ENCODE assay signal across 19 cellular contexts in the genomic region with DNA sequence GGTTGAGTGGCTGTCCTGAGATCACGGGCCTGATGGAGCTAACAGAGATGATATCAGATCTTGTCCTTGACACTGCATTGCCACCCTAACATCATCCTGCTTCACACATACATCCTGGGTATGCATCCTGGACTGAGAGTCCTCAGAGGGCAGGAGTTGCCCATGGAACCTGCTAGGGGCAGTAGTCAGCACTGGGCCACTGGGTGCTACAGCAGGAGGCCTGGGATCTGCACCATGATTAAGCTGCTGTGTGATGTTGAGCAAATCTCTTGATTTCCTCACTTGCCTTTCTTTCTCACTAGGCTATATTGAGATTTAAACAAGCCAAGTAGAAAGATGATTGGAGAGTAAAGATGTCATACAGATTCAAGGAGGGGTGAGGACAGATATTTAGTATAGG. TPM values are rescaled to one million over a fixed set of nuclear protein-coding genes. Genes with fewer than 3 reads are reported as not detected.
DNase-seq lines count a peak whose midpoint lies in the region; ATAC-seq and TF ChIP-seq lines count a peak whose summit lies in the region.
"Had no signal": no experiment of that assay in that cellular context is flagged by ENCODE, and none has a peak within 500 bp of the region (broad histone marks: within the 10 kb centered on the region; RNA-seq: fewer than 3 reads in every experiment).

No MANE protein-coding gene starts in this region.

- H3K36me3 Mint-ChIP-seq in MCF 10A (ENCODE audit: insufficient read depth, unreplicated experiment) (peaks cover 6% of the 10 kb centered on the region), endodermal cell (ENCODE audit: low read depth) (no peaks in the 10 kb centered on the region)
- H3K36me3 Mint-ChIP-seq: activated naive CD4-positive, alpha-beta T cell treated with anti-CD3 and anti-CD28 coated beads, Interleukin-2, amount 50 U/mL, for 24 hours; naive B cell had no signal

- no peak overlapping the region for H3K4me3 ChIP-seq in breast epithelium
- no peak overlapping the region for H3K4me3 ChIP-seq in PC-3 (ENCODE audit: low read length)
- no peak overlapping the region for H3K4me3 ChIP-seq in endodermal cell (ENCODE audit: low read length)
- H3K4me3 ChIP-seq: spleen, upper lobe of left lung had no signal

- WGBS in endodermal cell (ENCODE audit: insufficient coverage in 1 of 2, insufficient read length in 1 of 2), 2 experiments = 88 to 89% methylated on average over 1 of the region's 1 CpG

- no peak overlapping the region for H3K4me3 Mint-ChIP-seq in MCF 10A (ENCODE audit: unreplicated experiment)
- H3K4me3 Mint-ChIP-seq in endodermal cell = no peak overlapping the region
- H3K4me3 Mint-ChIP-seq: activated CD4-positive, alpha-beta T cell treated with anti-CD3 and anti-CD28 coated beads, Interleukin-2, amount 10 ng/mL, durations not matched to agents 24 days and 14 days; activated naive CD4-positive, alpha-beta T cell treated with anti-CD3 and anti-CD28 coated beads, Interleukin-2, amount 50 U/mL, for 24 hours; naive B cell had no signal

- no peaks in the 10 kb centered on the region for H4K20me1 ChIP-seq in PC-3 (ENCODE audit: low read length)

- TF ChIP-seq POLR2A in breast epithelium (IDR thresholded peaks at IDR 0.05) = no peak

- CTCF ChIA-PET in MCF 10A (lab: Yijun Ruan, JAX) = interaction anchor here (0.5 to 12.6 kb wide), 2 partner anchors 37 to 95 kb away, joined by 4 to 747 read pairs; no protein-coding TSS in a partner anchor
- CTCF ChIA-PET in PC-3 (lab: Charles Lee) = interaction anchor here (1.3 kb wide), 1 partner anchor 64 kb away, joined by 5 read pairs; no protein-coding TSS in a partner anchor

- no peak overlapping the region for H3K9ac ChIP-seq in PC-3 (ENCODE audit: low read length)
- H3K9ac ChIP-seq in endodermal cell (ENCODE audit: extremely low read depth, low read length, poor library complexity, severe bottlenecking) = no peak overlapping the region
- H3K9ac ChIP-seq: parathyroid adenoma had no signal

- intact Hi-C loops in MCF 10A (cut with micrococcal nuclease) = loop anchor here (5.0 to 10.0 kb wide), 2 partner anchors 599 to 827 kb away; a partner anchor contains a TSS
- intact Hi-C loops in breast epithelium (cut with DNase I; ENCODE audit: low total_unique reads) = loop anchor here (5.0 kb wide), 1 partner anchor 102 kb away; no protein-coding TSS in a partner anchor
- intact Hi-C loops in PC-3 (cut with micrococcal nuclease) = loop anchor here (5.0 to 10.0 kb wide), 2 partner anchors 47 to 399 kb away; no protein-coding TSS in a partner anchor

- no peak overlapping the region for H3K4me2 ChIP-seq in PC-3 (ENCODE audit: low read length)

- H3K4me1 ChIP-seq in breast epithelium = no peaks in the 10 kb centered on the region
- 0 out of 2 replicates have a peak, but pooled peaks cover 6% of the 10 kb centered on the region for H3K4me1 ChIP-seq in PC-3 (ENCODE audit: insufficient read depth, low read length)
- no peaks in the 10 kb centered on the region for H3K4me1 ChIP-seq in endodermal cell (ENCODE audit: control insufficient read depth, insufficient read depth, low read length)
- H3K4me1 ChIP-seq: parathyroid adenoma had no signal

- H3K27ac ChIP-seq in breast epithelium = no peak overlapping the region
- no peak overlapping the region for H3K27ac ChIP-seq in PC-3 (ENCODE audit: low read length)
- H3K27ac ChIP-seq in endodermal cell (ENCODE audit: low read depth, low read length) = no peak overlapping the region
- H3K27ac ChIP-seq: parathyroid adenoma, spleen, upper lobe of left lung had no signal

- peak; percentile 24 for TF ChIP-seq CTCF in MCF 10A (IDR thresholded peaks at IDR 0.05; ENCODE audit: unreplicated experiment)
- TF ChIP-seq CTCF in breast epithelium (IDR thresholded peaks at IDR 0.05) = no peak
- peak; percentile 45 for TF ChIP-seq CTCF in PC-3 (conservative IDR thresholded peaks at IDR 0.05; ENCODE audit: low read depth, low read length)
- TF ChIP-seq CTCF in endodermal cell (conservative IDR thresholded peaks at IDR 0.05) = peak; percentile 59

- no peaks in the 10 kb centered on the region for H3F3A ChIP-seq in PC-3 (ENCODE audit: low read length, unreplicated experiment)

- H3K9me3 ChIP-seq in breast epithelium (no peaks in the 10 kb centered on the region), PC-3 (ENCODE audit: low read length) (no peaks in the 10 kb centered on the region), endodermal cell (ENCODE audit: control insufficient read depth, low read length) (no peaks in the 10 kb centered on the region)
- H3K9me3 ChIP-seq: spleen, upper lobe of left lung had no signal

- H3K9me3 Mint-ChIP-seq in MCF 10A (ENCODE audit: unreplicated experiment) (no peaks in the 10 kb centered on the region), endodermal cell (no peaks in the 10 kb centered on the region)
- H3K9me3 Mint-ChIP-seq: activated CD4-positive, alpha-beta T cell treated with anti-CD3 and anti-CD28 coated beads, Interleukin-2, amount 10 ng/mL, durations not matched to agents 24 days and 14 days; activated naive CD4-positive, alpha-beta T cell treated with anti-CD3 and anti-CD28 coated beads, Interleukin-2, amount 50 U/mL, for 24 hours; naive B cell had no signal

- peak; percentile 70 for ATAC-seq in PC-3

- H3K27me3 ChIP-seq in breast epithelium = no peaks in the 10 kb centered on the region
- no peaks in the 10 kb centered on the region for H3K27me3 ChIP-seq in PC-3 (ENCODE audit: low read length)
- H3K27me3 ChIP-seq in endodermal cell (ENCODE audit: control insufficient read depth, insufficient read depth, low read length, poor library complexity, severe bottlenecking) = no peaks in the 10 kb centered on the region
- H3K27me3 ChIP-seq: upper lobe of left lung had no signal

- BruUV-seq in MCF 10A (replicated peaks; lab: Mats Ljungman, UMichigan) = no TSS peak
- BruUV-seq in PC-3 (replicated peaks; lab: Mats Ljungman, UMichigan) = no TSS peak

- DNase-seq in MCF 10A (ENCODE audit: unreplicated experiment) (no peak), breast epithelium (ENCODE audit: low spot score in 2 of 2) (no peak), PC-3 (peak; percentile 35), endodermal cell (no peak), NOMO-1 treated with dmso at 0.1 percent for 144 hours (lab: John Stamatoyannopoulos, UW; ENCODE audit: unreplicated experiment) (no peak), NCI-H2227 treated with DMSO at 0.1 percent for 48 hours (lab: John Stamatoyannopoulos, UW) (no peak), NCI-H345 treated with DMSO at 0.1 percent for 48 hours (lab: John Stamatoyannopoulos, UW; ENCODE audit: unreplicated experiment) (no peak)
- no peak for DNase-seq in activated CD4-positive, CD25-positive, alpha-beta regulatory T cell treated with anti-CD3 and anti-CD28 coated beads, Interleukin-2, amount 50 U/mL, for 72 hours
- DNase-seq: activated CD4-positive, alpha-beta T cell treated with anti-CD3 and anti-CD28 coated beads, Interleukin-2, amount 10 ng/mL, durations not matched to agents 24 days and 14 days; activated T-cell treated with anti-CD3 and anti-CD28 coated beads, Interleukin-2, amount 50 U/mL, for 1 hour; naive B cell; NCI-H2029 treated with DMSO at 0.1 percent for 48 hours; NCI-H748 treated with DMSO at 0.1 percent for 48 hours; Right ventricle myocardium superior; spleen; stimulated activated naive CD4-positive, alpha-beta T cell; upper lobe of left lung had no signal

- H3K27me3 Mint-ChIP-seq in MCF 10A (ENCODE audit: insufficient read depth, unreplicated experiment) (no peaks in the 10 kb centered on the region), endodermal cell (ENCODE audit: insufficient read depth) (no peaks in the 10 kb centered on the region)

- H3K27ac Mint-ChIP-seq in MCF 10A (ENCODE audit: low read depth, unreplicated experiment) (no peak overlapping the region), endodermal cell (no peak overlapping the region)
- H3K27ac Mint-ChIP-seq: activated CD4-positive, alpha-beta T cell treated with anti-CD3 and anti-CD28 coated beads, Interleukin-2, amount 10 ng/mL, durations not matched to agents 24 days and 14 days; activated naive CD4-positive, alpha-beta T cell treated with anti-CD3 and anti-CD28 coated beads, Interleukin-2, amount 50 U/mL, for 24 hours had no signal

- POLR2A ChIA-PET in MCF 10A (lab: Yijun Ruan, JAX) (no interaction called here), PC-3 (lab: Charles Lee; ENCODE audit: unreplicated experiment) (no interaction called here)

- H2AFZ ChIP-seq in PC-3 (ENCODE audit: low read length) = no peak overlapping the region
- H2AFZ ChIP-seq: parathyroid adenoma had no signal

- H3K4me1 Mint-ChIP-seq in MCF 10A (ENCODE audit: insufficient read depth, unreplicated experiment) (no peaks in the 10 kb centered on the region), endodermal cell (peaks cover 12% of the 10 kb centered on the region)
- H3K4me1 Mint-ChIP-seq: activated CD4-positive, alpha-beta T cell treated with anti-CD3 and anti-CD28 coated beads, Interleukin-2, amount 10 ng/mL, durations not matched to agents 24 days and 14 days; activated naive CD4-positive, alpha-beta T cell treated with anti-CD3 and anti-CD28 coated beads, Interleukin-2, amount 50 U/mL, for 24 hours had no signal

- no peaks in the 10 kb centered on the region for H3K79me2 ChIP-seq in PC-3 (ENCODE audit: low read length)
- H3K79me2 ChIP-seq: parathyroid adenoma had no signal

- H3K36me3 ChIP-seq in breast epithelium = no peaks in the 10 kb centered on the region
- H3K36me3 ChIP-seq in PC-3 (ENCODE audit: low read depth, low read length) = no peaks in the 10 kb centered on the region
- H3K36me3 ChIP-seq in endodermal cell (ENCODE audit: control insufficient read depth, insufficient read depth, low read length) = no peaks in the 10 kb centered on the region
- H3K36me3 ChIP-seq: spleen, upper lobe of left lung had no signal

- H3K9me2 ChIP-seq in PC-3 (replicated peaks; ENCODE audit: low read length) = no peaks in the 10 kb centered on the region

RNA-seq across cellular contexts. Expression of a gene that starts 22.1 kb away (rescaled TPM):
- total RNA-seq in MCF 10A (2022) (580 and 658 TPM in 2 replicates), breast epithelium (100 to 1,000 TPM; 600 to 759 (median 614) TPM), PC-3 (2014; rRNA removed) (424 and 434 TPM in 2 replicates), endodermal cell (100 to 1,000 TPM; 596 to 655 TPM)
- polyA plus RNA-seq in endodermal cell (2013, experiment 1 of 2) = 388 TPM
- 341 TPM for polyA plus RNA-seq in endodermal cell (2013, experiment 2 of 2)

RNA-seq across cellular contexts. Expression of a gene that starts 35.2 kb away (rescaled TPM):
- total RNA-seq in MCF 10A (2022) (659 and 662 TPM in 2 replicates), breast epithelium (100 to 1,000 TPM in 2 of 3 donors, 1 to 10 TPM in 1; 2.1 to 380 (median 213) TPM), PC-3 (2014; rRNA removed) (1,461 and 1,545 TPM in 2 replicates), endodermal cell (1,000 to 10,000 TPM in 1 of 2 donors, 100 to 1,000 TPM in 1; 858 to 1,019 TPM)
- 283 TPM for polyA plus RNA-seq in endodermal cell (2013, experiment 1 of 2)
- polyA plus RNA-seq in endodermal cell (2013, experiment 2 of 2) = 352 TPM

Comparison
In these comparisons a context has a peak if more than half of its experiments do, and no peak if none do; other contexts are left out.
1. CTCF ChIP-seq: peak in MCF 10A (single experiment), PC-3 (single experiment) and endodermal cell (single experiment); none in breast epithelium (0 of 3).